In the genomic region with DNA sequence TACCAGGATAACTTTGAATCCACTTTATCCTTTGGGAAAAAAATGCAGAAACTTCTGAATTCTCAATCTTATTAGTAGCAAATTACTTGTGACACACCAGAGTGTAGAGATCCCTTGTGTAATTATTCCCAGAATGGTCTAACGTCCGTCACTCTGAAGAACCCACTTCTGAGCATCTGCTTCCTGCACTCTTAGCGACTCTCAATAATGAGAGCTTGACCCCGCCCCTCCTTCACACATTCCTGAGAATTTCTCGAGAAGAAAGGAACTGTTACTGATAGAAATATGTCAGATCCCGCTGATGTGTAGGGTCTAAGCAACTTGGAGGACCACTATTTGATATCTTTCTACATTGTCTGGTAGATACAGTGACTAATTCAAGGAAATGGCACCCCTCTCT, we compare ENCODE assay signal across 20 cellular contexts.
DNase-seq lines count a peak whose midpoint lies in the region; ATAC-seq and TF ChIP-seq lines count a peak whose summit lies in the region.
"Had no signal": no experiment of that assay in that cellular context is flagged by ENCODE, and none has a peak within 500 bp of the region (broad histone marks: within the 10 kb centered on the region; RNA-seq: fewer than 3 reads in every experiment).

No MANE protein-coding gene starts in this region.

- H3K36me3 ChIP-seq in GM23338 (ENCODE audit: insufficient read depth) = no peaks in the 10 kb centered on the region
- no peaks in the 10 kb centered on the region for H3K36me3 ChIP-seq in Karpas-422 (ENCODE audit: insufficient read depth, low read length)
- H3K36me3 ChIP-seq in upper lobe of right lung = no peaks in the 10 kb centered on the region
- H3K36me3 ChIP-seq: HAP-1, Peyer's patch had no signal

- ATAC-seq in GM23338 (peak; percentile 24; the same call in 1 of the 3 replicates), upper lobe of right lung (peak; percentile 61), GM21717 (IDR thresholded peaks at IDR 0.05; ENCODE audit: unreplicated experiment) (no peak)

- H4K20me1 ChIP-seq in GM23338 (replicated peaks; ENCODE audit: insufficient read depth) (no peaks in the 10 kb centered on the region), Karpas-422 (ENCODE audit: insufficient read depth, low read depth, low read length) (no peaks in the 10 kb centered on the region)

- no peak overlapping the region for H3K9ac ChIP-seq in Karpas-422 (ENCODE audit: low read length)
- H3K9ac ChIP-seq: GM23248, KMS-11 had no signal

- no peaks in the 10 kb centered on the region for H3K27me3 ChIP-seq in GM23338 (ENCODE audit: insufficient read depth)
- no peaks in the 10 kb centered on the region for H3K27me3 ChIP-seq in Karpas-422 (ENCODE audit: low read length)
- H3K27me3 ChIP-seq in upper lobe of right lung = no peaks in the 10 kb centered on the region
- H3K27me3 ChIP-seq: Peyer's patch had no signal

- H3K79me2 ChIP-seq in GM23338 (replicated peaks; ENCODE audit: insufficient read depth) = no peaks in the 10 kb centered on the region
- no peaks in the 10 kb centered on the region for H3K79me2 ChIP-seq in Karpas-422 (ENCODE audit: low read length)

- intact Hi-C loops in upper lobe of right lung (cut with DNase I) (no loop called here), Calu3 (cut with micrococcal nuclease; ENCODE audit: unreplicated experiment) (no loop called here)

- TF ChIP-seq CTCF in GM23338 (conservative IDR thresholded peaks at IDR 0.05; ENCODE audit: low read depth in 2 of 2) (no peak; a peak in 1 of 4 replicates), upper lobe of right lung (IDR thresholded peaks at IDR 0.05) (no peak), Calu3 (IDR thresholded peaks at IDR 0.05; ENCODE audit: unreplicated experiment) (no peak)

- H3K4me3 Mint-ChIP-seq in GM23338 (no peak overlapping the region), Calu3 (ENCODE audit: low read depth, unreplicated experiment) (no peak overlapping the region)
- H3K4me3 Mint-ChIP-seq: B cell; CD8-positive, alpha-beta memory T cell; IgD-negative memory B cell had no signal

- no peaks in the 10 kb centered on the region for H3F3A ChIP-seq in GM23338 (replicated peaks; ENCODE audit: low read depth)

- H3K36me3 Mint-ChIP-seq in GM23338 (ENCODE audit: low read depth) (no peaks in the 10 kb centered on the region), Calu3 (ENCODE audit: insufficient read depth, unreplicated experiment) (no peaks in the 10 kb centered on the region)
- H3K36me3 Mint-ChIP-seq: CD8-positive, alpha-beta memory T cell; IgD-negative memory B cell had no signal

- H3K9me3 ChIP-seq in Karpas-422 (ENCODE audit: low read length) (no peaks in the 10 kb centered on the region), upper lobe of right lung (no peaks in the 10 kb centered on the region)
- H3K9me3 ChIP-seq: HAP-1, Peyer's patch had no signal

- H3K4me1 Mint-ChIP-seq in GM23338 (peaks cover 12% of the 10 kb centered on the region; the same call in 2 of the 3 replicates), Calu3 (ENCODE audit: low read depth, unreplicated experiment) (no peaks in the 10 kb centered on the region)
- H3K4me1 Mint-ChIP-seq: B cell; CD8-positive, alpha-beta memory T cell had no signal

- H3K9me2 ChIP-seq in GM23338 (ENCODE audit: insufficient read depth) (no peaks in the 10 kb centered on the region), Karpas-422 (replicated peaks; ENCODE audit: insufficient read depth, low read length) (no peaks in the 10 kb centered on the region)

- H3K27ac Mint-ChIP-seq in GM23338 (no peak overlapping the region), Calu3 (ENCODE audit: unreplicated experiment) (no peak overlapping the region)
- H3K27ac Mint-ChIP-seq: B cell; CD8-positive, alpha-beta memory T cell; IgD-negative memory B cell had no signal

- H3K4me2 ChIP-seq in GM23338 (no peak overlapping the region), Karpas-422 (ENCODE audit: low read depth, low read length, poor library complexity, severe bottlenecking) (peak overlapping the region; percentile 18)
- H3K4me2 ChIP-seq: KMS-11 had no signal

- H2AFZ ChIP-seq in GM23338 (no peak overlapping the region), Karpas-422 (ENCODE audit: low read length) (peak overlapping the region; percentile 60; the same call in 1 of the 2 replicates)
- H2AFZ ChIP-seq: GM23248 had no signal

- DNase-seq in GM23338 (ENCODE audit: low spot score) (peak; percentile 66), Karpas-422 (no peak), iPS-NIHi7 (ENCODE audit: extremely low spot score) (peak; percentile 10), upper lobe of right lung (no peak), Calu3 (no peak), NCI-H146 treated with DMSO at 0.1 percent for 48 hours (lab: John Stamatoyannopoulos, UW; ENCODE audit: unreplicated experiment) (no peak)
- DNase-seq: CD8-positive, alpha-beta memory T cell; GM23248; NCI-H1048; NCI-H2081 treated with DMSO at 0.1 percent for 48 hours; Peyer's patch; SHP77 treated with DMSO at 0.1 percent for 48 hours had no signal

- 0 out of 2 replicates have a peak, but pooled peaks cover 3% of the 10 kb centered on the region for H3K4me1 ChIP-seq in GM23338 (ENCODE audit: insufficient read depth)
- H3K4me1 ChIP-seq in Karpas-422 (ENCODE audit: low read length) = peaks cover 25% of the 10 kb centered on the region
- no peaks in the 10 kb centered on the region for H3K4me1 ChIP-seq in upper lobe of right lung
- H3K4me1 ChIP-seq: HAP-1, Peyer's patch had no signal

- BruUV-seq in Calu3 (replicated peaks; lab: Mats Ljungman, UMichigan) = no TSS peak

- H3K27ac ChIP-seq in GM23338 (ENCODE audit: low read depth) = no peak overlapping the region; the same call in 1 of the 2 replicates
- no peak overlapping the region for H3K27ac ChIP-seq in Karpas-422 (ENCODE audit: low read length)
- no peak overlapping the region for H3K27ac ChIP-seq in upper lobe of right lung
- H3K27ac ChIP-seq: C4-2B, GM23248, HL-60, KMS-11, Peyer's patch, SK-N-MC had no signal

- H3K4me3 ChIP-seq in GM23338 (no peak overlapping the region), Karpas-422 (ENCODE audit: low read length) (no peak overlapping the region), upper lobe of right lung (no peak overlapping the region)
- H3K4me3 ChIP-seq: GM23248, HAP-1, Peyer's patch, SK-N-MC had no signal

- no peaks in the 10 kb centered on the region for H3K9me3 Mint-ChIP-seq in GM23338
- no peaks in the 10 kb centered on the region for H3K9me3 Mint-ChIP-seq in Calu3 (ENCODE audit: low read depth, unreplicated experiment)
- H3K9me3 Mint-ChIP-seq: CD8-positive, alpha-beta memory T cell; IgD-negative memory B cell had no signal

- CTCF ChIA-PET in Calu3 (lab: Charles Lee) = no interaction called here

- H3K27me3 Mint-ChIP-seq in GM23338 (ENCODE audit: insufficient read depth, low read depth, poor library complexity) (no peaks in the 10 kb centered on the region), Calu3 (ENCODE audit: unreplicated experiment) (no peaks in the 10 kb centered on the region)
- H3K27me3 Mint-ChIP-seq: B cell, IgD-negative memory B cell had no signal

TF ChIP-seq in GM23338, 12 proteins besides CTCF, POLR2A, EP300 and RAD21 (continues in another document):
- TF ChIP-seq JUNB (IDR thresholded peaks at IDR 0.05; ENCODE audit: unreplicated experiment) (no peak), CREB1 (CRISPR knock-in tag; IDR thresholded peaks at IDR 0.05; ENCODE audit: low read depth) (no peak)
- TF ChIP-seq, protein P1, sequence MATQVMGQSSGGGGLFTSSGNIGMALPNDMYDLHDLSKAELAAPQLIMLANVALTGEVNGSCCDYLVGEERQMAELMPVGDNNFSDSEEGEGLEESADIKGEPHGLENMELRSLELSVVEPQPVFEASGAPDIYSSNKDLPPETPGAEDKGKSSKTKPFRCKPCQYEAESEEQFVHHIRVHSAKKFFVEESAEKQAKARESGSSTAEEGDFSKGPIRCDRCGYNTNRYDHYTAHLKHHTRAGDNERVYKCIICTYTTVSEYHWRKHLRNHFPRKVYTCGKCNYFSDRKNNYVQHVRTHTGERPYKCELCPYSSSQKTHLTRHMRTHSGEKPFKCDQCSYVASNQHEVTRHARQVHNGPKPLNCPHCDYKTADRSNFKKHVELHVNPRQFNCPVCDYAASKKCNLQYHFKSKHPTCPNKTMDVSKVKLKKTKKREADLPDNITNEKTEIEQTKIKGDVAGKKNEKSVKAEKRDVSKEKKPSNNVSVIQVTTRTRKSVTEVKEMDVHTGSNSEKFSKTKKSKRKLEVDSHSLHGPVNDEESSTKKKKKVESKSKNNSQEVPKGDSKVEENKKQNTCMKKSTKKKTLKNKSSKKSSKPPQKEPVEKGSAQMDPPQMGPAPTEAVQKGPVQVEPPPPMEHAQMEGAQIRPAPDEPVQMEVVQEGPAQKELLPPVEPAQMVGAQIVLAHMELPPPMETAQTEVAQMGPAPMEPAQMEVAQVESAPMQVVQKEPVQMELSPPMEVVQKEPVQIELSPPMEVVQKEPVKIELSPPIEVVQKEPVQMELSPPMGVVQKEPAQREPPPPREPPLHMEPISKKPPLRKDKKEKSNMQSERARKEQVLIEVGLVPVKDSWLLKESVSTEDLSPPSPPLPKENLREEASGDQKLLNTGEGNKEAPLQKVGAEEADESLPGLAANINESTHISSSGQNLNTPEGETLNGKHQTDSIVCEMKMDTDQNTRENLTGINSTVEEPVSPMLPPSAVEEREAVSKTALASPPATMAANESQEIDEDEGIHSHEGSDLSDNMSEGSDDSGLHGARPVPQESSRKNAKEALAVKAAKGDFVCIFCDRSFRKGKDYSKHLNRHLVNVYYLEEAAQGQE (IDR thresholded peaks at IDR 0.05; ENCODE audit: unreplicated experiment) = no peak
- TF ChIP-seq, protein P2, sequence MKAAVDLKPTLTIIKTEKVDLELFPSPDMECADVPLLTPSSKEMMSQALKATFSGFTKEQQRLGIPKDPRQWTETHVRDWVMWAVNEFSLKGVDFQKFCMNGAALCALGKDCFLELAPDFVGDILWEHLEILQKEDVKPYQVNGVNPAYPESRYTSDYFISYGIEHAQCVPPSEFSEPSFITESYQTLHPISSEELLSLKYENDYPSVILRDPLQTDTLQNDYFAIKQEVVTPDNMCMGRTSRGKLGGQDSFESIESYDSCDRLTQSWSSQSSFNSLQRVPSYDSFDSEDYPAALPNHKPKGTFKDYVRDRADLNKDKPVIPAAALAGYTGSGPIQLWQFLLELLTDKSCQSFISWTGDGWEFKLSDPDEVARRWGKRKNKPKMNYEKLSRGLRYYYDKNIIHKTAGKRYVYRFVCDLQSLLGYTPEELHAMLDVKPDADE (IDR thresholded peaks at IDR 0.05) = no peak

Comparison
In these comparisons a context has a peak if more than half of its experiments do, and no peak if none do; other contexts are left out.
1. DNase-seq: peak in GM23338 (single experiment) and iPS-NIHi7 (single experiment); none in Karpas-422 (single experiment), upper lobe of right lung (single experiment), Calu3 (single experiment) and NCI-H146 treated with DMSO at 0.1 percent for 48 hours (single experiment).